Comparison of ENCODE assay signal across 8 cellular contexts in genomic region chr16:2912330-2913199, GRCh38. TPM values are rescaled to one million over a fixed set of nuclear protein-coding genes. Genes with fewer than 3 reads are reported as not detected.
DNase-seq lines count a peak whose midpoint lies in the region; ATAC-seq and TF ChIP-seq lines count a peak whose summit lies in the region.

No MANE protein-coding gene starts in this region.

- POLR2A ChIA-PET in A673 (lab: Charles Lee; ENCODE audit: low non-redundant PET) (no interaction called here), WTC11 (lab: Charles Lee) (interaction anchor here (1.2 to 1.3 kb wide), 2 partner anchors 29 to 52 kb away, joined by 4 to 5 read pairs; partner anchors contain the start of gene FLYWCH2)

- ATAC-seq in GM18909 (IDR thresholded peaks at IDR 0.05; ENCODE audit: poor library complexity, unreplicated experiment) (peak; percentile 16), WTC11 (peak; percentile 3; the same call in 1 of the 2 replicates), GM21619 (IDR thresholded peaks at IDR 0.05; ENCODE audit: unreplicated experiment) (no peak)
- ATAC-seq in stimulated activated effector memory CD8-positive, alpha-beta T cell treated with anti-CD3 and anti-CD28 coated beads, Interleukin-12 subunit alpha, Interleukin-12 subunit beta, amount 100 ng/mL, for 72 hours, result peak; percentile 53

- peak overlapping the region; percentile 74 for H3K4me3 ChIP-seq in A673 (ENCODE audit: low read depth, low read length, poor library complexity, severe bottlenecking)
- peak overlapping the region; percentile 71 for H3K4me3 ChIP-seq in lower leg skin (ENCODE audit: low read depth, poor library complexity, severe bottlenecking)

- H3K36me3 Mint-ChIP-seq in WTC11, result peaks cover 4% of the 10 kb centered on the region; the same call in 1 of the 2 replicates
- peaks cover 53% of the 10 kb centered on the region for H3K36me3 Mint-ChIP-seq in stimulated activated effector memory CD8-positive, alpha-beta T cell treated with anti-CD3 and anti-CD28 coated beads, Interleukin-12 subunit alpha, Interleukin-12 subunit beta, amount 100 ng/mL, for 72 hours

- TF ChIP-seq CTCF in A673 (conservative IDR thresholded peaks at IDR 0.05; ENCODE audit: low read depth, low read length) (no peak), WTC11 (IDR thresholded peaks at IDR 0.05) (no peak), lower leg skin (IDR thresholded peaks at IDR 0.05) (no peak)

- no peaks in the 10 kb centered on the region for H3K9me3 ChIP-seq in A673 (ENCODE audit: low read depth, low read length, poor library complexity, severe bottlenecking)

- peak; percentile 79 for DNase-seq in A673 (ENCODE audit: low spot score)
- peak; percentile 12 for DNase-seq in HT-29 (ENCODE audit: low spot score)
- peak; percentile 38 for DNase-seq in WTC11 (ENCODE audit: low spot score)
- DNase-seq in dermis blood vessel endothelial cell, result peak; percentile 62
- peak in 1 of 2 donors; percentile 90 for DNase-seq in lower leg skin (ENCODE audit: low spot score in 2 of 2)
- peak; percentile 21 to 73 for DNase-seq in stimulated activated effector memory CD8-positive, alpha-beta T cell treated with anti-CD3 and anti-CD28 coated beads, Interleukin-12 subunit alpha, Interleukin-12 subunit beta, amount 100 ng/mL, for 72 hours (ENCODE audit: low spot score in 2 of 2)

- peaks cover 12% of the 10 kb centered on the region for H3K4me1 Mint-ChIP-seq in WTC11
- peaks cover 30% of the 10 kb centered on the region for H3K4me1 Mint-ChIP-seq in stimulated activated effector memory CD8-positive, alpha-beta T cell treated with anti-CD3 and anti-CD28 coated beads, Interleukin-12 subunit alpha, Interleukin-12 subunit beta, amount 100 ng/mL, for 72 hours

- H3K27me3 ChIP-seq in A673 (replicated peaks; ENCODE audit: insufficient read depth, low read depth, low read length, poor library complexity), result no peaks in the 10 kb centered on the region

- peak overlapping the region; percentile 81 for H3K4me3 Mint-ChIP-seq in WTC11
- peak overlapping the region; percentile 79 for H3K4me3 Mint-ChIP-seq in stimulated activated effector memory CD8-positive, alpha-beta T cell treated with anti-CD3 and anti-CD28 coated beads, Interleukin-12 subunit alpha, Interleukin-12 subunit beta, amount 100 ng/mL, for 72 hours

- H3K9me3 Mint-ChIP-seq in WTC11, result no peaks in the 10 kb centered on the region
- H3K9me3 Mint-ChIP-seq in stimulated activated effector memory CD8-positive, alpha-beta T cell treated with anti-CD3 and anti-CD28 coated beads, Interleukin-12 subunit alpha, Interleukin-12 subunit beta, amount 100 ng/mL, for 72 hours, result no peaks in the 10 kb centered on the region

- peaks cover 25% of the 10 kb centered on the region for H3K4me1 ChIP-seq in A673 (ENCODE audit: insufficient read depth, low read length, poor library complexity, severe bottlenecking)

- H3K27ac ChIP-seq in A673 (ENCODE audit: low read depth, low read length, poor library complexity, severe bottlenecking), result peak overlapping the region; percentile 75

- intact Hi-C loops in A673 (cut with micrococcal nuclease; ENCODE audit: unreplicated experiment) (no loop called here), lower leg skin (cut with DNase I; ENCODE audit: low total_unique reads) (no loop called here)

- CTCF ChIA-PET in A673 (lab: Charles Lee), result interaction anchor here (0.7 to 1.3 kb wide), 3 partner anchors 15 to 38 kb away, joined by 5 to 7 read pairs (median 6); no protein-coding TSS in a partner anchor
- CTCF ChIA-PET in WTC11 (lab: Charles Lee), result interaction anchor here (1.0 to 3.2 kb wide), 13 partner anchors 8 to 217 kb away, joined by 3 to 42 read pairs (median 5); partner anchors contain the start of genes FLYWCH2 and TNFRSF12A

- no peak for TF ChIP-seq POLR2A in lower leg skin (IDR thresholded peaks at IDR 0.05)

- TSS peak; percentile 60 for BruUV-seq in A673 (replicated peaks; lab: Mats Ljungman, UMichigan)

- WGBS in lower leg skin, 2 donors, result 3 to 5% methylated on average over 22 to 25 of the region's 39 CpGs

- no peak overlapping the region for H3K27ac Mint-ChIP-seq in WTC11
- peak overlapping the region; percentile 19 for H3K27ac Mint-ChIP-seq in stimulated activated effector memory CD8-positive, alpha-beta T cell treated with anti-CD3 and anti-CD28 coated beads, Interleukin-12 subunit alpha, Interleukin-12 subunit beta, amount 100 ng/mL, for 72 hours

- H3K36me3 ChIP-seq in A673 (ENCODE audit: insufficient read depth, low read length, poor library complexity, severe bottlenecking), result peaks cover 16% of the 10 kb centered on the region

- peaks cover 37% of the 10 kb centered on the region for H3K27me3 Mint-ChIP-seq in WTC11 (ENCODE audit: low read depth)

TF ChIP-seq in WTC11, 78 proteins besides CTCF, POLR2A, EP300 and RAD21 (continues in another document):
- TF ChIP-seq ZNF396 (CRISPR knock-in tag; IDR thresholded peaks at IDR 0.05; ENCODE audit: borderline replicate concordance) (no peak), FOXJ3 (CRISPR knock-in tag; IDR thresholded peaks at IDR 0.05; ENCODE audit: borderline replicate concordance) (no peak), ELF4 (CRISPR knock-in tag; IDR thresholded peaks at IDR 0.05; ENCODE audit: low read depth) (no peak), MAX (CRISPR knock-in tag; IDR thresholded peaks at IDR 0.05) (no peak), ZNF281 (CRISPR knock-in tag; IDR thresholded peaks at IDR 0.05) (no peak), ZMAT4 (CRISPR knock-in tag; IDR thresholded peaks at IDR 0.05) (no peak), CREB1 (CRISPR knock-in tag; IDR thresholded peaks at IDR 0.05) (no peak)

RNA-seq across cellular contexts. Expression of gene FLYWCH1, which starts 0.8 kb away (rescaled TPM):
- total RNA-seq in A673 (2021) (46.8 and 47.0 TPM in 2 replicates), WTC11 (2021) (27.2 to 34.2 TPM (median 32.6 TPM) in 3 replicates), dermis blood vessel endothelial cell (39.5 and 41.0 TPM in 2 replicates), lower leg skin (10 to 100 TPM; 36.9 to 61.4 (median 46.0) TPM)
- 25.8 and 30.1 TPM in 2 replicates for total RNA-seq in HT-29 (2014; rRNA removed; shearing (Covaris generic))

RNA-seq across cellular contexts. Expression of gene FLYWCH2, which starts 29.6 kb away (rescaled TPM):
- 23.9 and 28.5 TPM in 2 replicates for total RNA-seq in A673 (2021)
- 47.4 and 52.2 TPM in 2 replicates for total RNA-seq in HT-29 (2014; rRNA removed; shearing (Covaris generic))
- total RNA-seq in WTC11 (2021), result 19.7 to 25.0 TPM (median 20.7 TPM) in 3 replicates
- total RNA-seq in dermis blood vessel endothelial cell, result 36.0 and 72.2 TPM in 2 replicates
- 10 to 100 TPM; 36.4 to 44.6 (median 40.3) TPM for total RNA-seq in lower leg skin

RNA-seq across cellular contexts. Expression of gene KREMEN2, which starts 51.5 kb away (rescaled TPM):
- total RNA-seq in A673 (2021) (0.49 and 1.6 TPM in 2 replicates), WTC11 (2021) (7.5 to 8.6 TPM (median 8.5 TPM) in 3 replicates), dermis blood vessel endothelial cell (not detected in 2 replicates), lower leg skin (1 to 10 TPM; 1.9 to 3.8 (median 2.5) TPM)
- total RNA-seq in HT-29 (2014; rRNA removed; shearing (Covaris generic)), result 0.08 and 0.31 TPM in 2 replicates

RNA-seq across cellular contexts. Expression of gene PRSS22, which starts 54.6 kb away (rescaled TPM):
- total RNA-seq in A673 (2021), result not detected in 2 replicates
- total RNA-seq in HT-29 (2014; rRNA removed; shearing (Covaris generic)), result 97.1 and 114 TPM in 2 replicates
- 2.3 to 3.9 TPM (median 3.0 TPM) in 3 replicates for total RNA-seq in WTC11 (2021)
- not detected in 2 replicates for total RNA-seq in dermis blood vessel endothelial cell
- total RNA-seq in lower leg skin, result 1 to 10 TPM; 2.3 to 6.7 (median 4.6) TPM

RNA-seq across cellular contexts. Expression of gene PAQR4, which starts 56.6 kb away (rescaled TPM):
- total RNA-seq in A673 (2021) (46.5 and 49.7 TPM in 2 replicates), WTC11 (2021) (21.1 to 32.4 TPM (median 21.5 TPM) in 3 replicates), dermis blood vessel endothelial cell (9.4 and 12.8 TPM in 2 replicates), lower leg skin (10 to 100 TPM in 2 of 4 donors, 1 to 10 TPM in 2; 6.2 to 17.9 (median 10.6) TPM)
- 97.9 and 106 TPM in 2 replicates for total RNA-seq in HT-29 (2014; rRNA removed; shearing (Covaris generic))
